8 cellular contexts compared by ENCODE assay signal in the genomic region with DNA sequence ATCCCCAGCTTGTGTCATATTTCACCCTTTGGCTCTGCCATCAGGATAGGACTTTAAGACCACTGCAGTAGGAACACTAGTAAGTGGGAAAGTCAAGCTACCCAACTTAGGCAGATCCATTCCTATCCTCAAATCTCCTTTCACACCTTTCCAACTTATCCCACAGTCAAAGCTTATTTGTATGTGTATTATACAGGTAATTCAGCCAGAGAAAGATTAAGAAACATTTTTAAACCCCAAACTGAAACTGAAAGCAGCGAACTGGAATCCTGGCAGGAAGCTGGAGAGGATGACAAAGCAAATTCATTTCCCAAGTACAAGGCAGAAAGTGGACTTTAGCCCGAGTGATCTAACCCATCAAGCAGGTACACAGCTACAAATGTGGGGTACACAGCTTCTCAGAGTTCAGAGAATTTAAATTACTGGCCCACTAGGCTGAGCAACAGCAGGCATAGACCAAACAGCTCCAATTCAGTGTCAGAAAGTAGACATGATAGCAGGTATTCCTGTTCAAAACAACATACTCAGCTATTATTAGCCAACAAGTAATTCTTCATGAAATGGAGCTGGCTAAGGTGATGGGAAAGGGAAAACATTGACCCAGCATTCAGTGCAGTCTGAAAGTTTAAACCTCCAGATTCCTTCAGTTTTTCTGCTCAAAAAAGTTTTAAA. TPM values are rescaled to one million over a fixed set of nuclear protein-coding genes. Genes with fewer than 3 reads are reported as not detected.
DNase-seq lines count a peak whose midpoint lies in the region; ATAC-seq, FAIRE-seq and TF ChIP-seq lines count a peak whose summit lies in the region.

No MANE protein-coding gene starts in this region.

- H3K27me3 Mint-ChIP-seq in central memory CD8-positive, alpha-beta T cell = no peaks in the 10 kb centered on the region

- H3K36me3 ChIP-seq in BE2C = no peaks in the 10 kb centered on the region
- H3K36me3 ChIP-seq in HepG2 (replicated peaks in 1 of 2; ENCODE audit: control insufficient read depth in 1 of 2, insufficient read depth in 2 of 2, low read length in 2 of 2) = peaks cover 2 to 20% of the 10 kb centered on the region in 2 experiments

- H2AFZ ChIP-seq in HepG2 (ENCODE audit: low read length) = no peak overlapping the region

- WGBS in HepG2 (ENCODE audit: low lambda C conversion rate) = 0% methylated on average over 2 of the region's 2 CpGs

- H3K9me3 ChIP-seq in BE2C (no peaks in the 10 kb centered on the region), HepG2 (ENCODE audit: low read length) (no peaks in the 10 kb centered on the region)

- no peak for TF ChIP-seq CTCF in BE2C (IDR thresholded peaks at IDR 0.05; ENCODE audit: low read depth, low read length)
- no peak for TF ChIP-seq CTCF in HFF-Myc (IDR thresholded peaks at IDR 0.05; ENCODE audit: low read depth, low read length, missing control alignments)
- TF ChIP-seq CTCF in HepG2 (CRISPR knock-in tag; IDR thresholded peaks at IDR 0.05) = no peak

- H3K36me3 Mint-ChIP-seq in central memory CD8-positive, alpha-beta T cell (ENCODE audit: insufficient read depth) = peaks cover 22% of the 10 kb centered on the region

- DNase-seq in BE2C = no peak
- no peak for DNase-seq in HFF-Myc (ENCODE audit: extremely low read depth, low read depth)
- peak; percentile 93 for DNase-seq in OCI-M1 (lab: John Stamatoyannopoulos, UW)
- DNase-seq in central memory CD8-positive, alpha-beta T cell (ENCODE audit: low spot score in 2 of 2) = no peak
- peak; percentile 98 for DNase-seq in HepG2 (ENCODE audit: low spot score)
- peak; percentile 80 for DNase-seq in superior temporal gyrus (ENCODE audit: extremely low spot score)

- intact Hi-C loops in HepG2 (cut with micrococcal nuclease; ENCODE audit: unreplicated experiment) = loop anchor here (2.0 to 5.0 kb wide), 2 partner anchors 39 to 135 kb away; partner anchors contain the start of genes BLTP3A and ILRUN

- FAIRE-seq in HepG2 (lab: Jason Lieb, UNC) = peak; percentile 87

- peaks cover 77% of the 10 kb centered on the region for H3K79me2 ChIP-seq in HepG2 (ENCODE audit: insufficient read depth, low read length)

- ATAC-seq in central memory CD8-positive, alpha-beta T cell (replicated peaks; ENCODE audit: extremely low read depth, poor library complexity, severe bottlenecking) = no peak
- peak; percentile 89 for ATAC-seq in HepG2
- ATAC-seq in HG03378 (IDR thresholded peaks at IDR 0.05; ENCODE audit: unreplicated experiment) = no peak
- no peak for ATAC-seq in HG03439 (IDR thresholded peaks at IDR 0.05; ENCODE audit: unreplicated experiment)

- peak overlapping the region; percentile 85 for H3K4me2 ChIP-seq in HepG2 (ENCODE audit: low read depth, low read length)

- H3K27me3 ChIP-seq in BE2C (no peaks in the 10 kb centered on the region), HepG2 (ENCODE audit: control insufficient read depth in 1 of 2, insufficient read depth in 2 of 2, low read length in 2 of 2) (no peaks in the 10 kb centered on the region)

- in situ Hi-C loops in HepG2 (cut with HindIII; ENCODE audit: extremely low pct_ligation_motif_present, low pct_unique_long_range_greater_than_20kb) = no loop called here

- H3K9me3 Mint-ChIP-seq in central memory CD8-positive, alpha-beta T cell = no peaks in the 10 kb centered on the region

- peaks cover 29% of the 10 kb centered on the region for H3K4me1 Mint-ChIP-seq in central memory CD8-positive, alpha-beta T cell

- peaks cover 5% of the 10 kb centered on the region; the same call in 1 of the 2 replicates for H3K4me1 ChIP-seq in BE2C
- H3K4me1 ChIP-seq in HepG2 (ENCODE audit: insufficient read depth, low read length) = peaks cover 74% of the 10 kb centered on the region

- H3K4me3 Mint-ChIP-seq in central memory CD8-positive, alpha-beta T cell = peak overlapping the region; percentile 76

- POLR2A ChIA-PET in HepG2 (lab: Yijun Ruan, JAX) = interaction anchor here (0.6 to 3.0 kb wide), 16 partner anchors 8 to 230 kb away, joined by 3 to 44 read pairs (median 4); partner anchors contain the start of genes BLTP3A, ILRUN, SNRPC and TAF11

- BruUV-seq in HepG2 (replicated peaks; lab: Mats Ljungman, UMichigan) = no TSS peak

- TF ChIP-seq EP300 in HepG2 (IDR thresholded peaks at IDR 0.05; ENCODE audit: low read depth in 2 of 2, low read length in 2 of 2) = peak; percentile 75 to 84
- peak; percentile 74 for TF ChIP-seq EP300 in HepG2 (CRISPR knock-in tag; IDR thresholded peaks at IDR 0.05; ENCODE audit: borderline replicate concordance)

- peak overlapping the region; percentile 91 for H3K27ac ChIP-seq in HepG2 (ENCODE audit: extremely low read length, insufficient read depth, low read length)

- H3K9ac ChIP-seq in HepG2 (ENCODE audit: insufficient read depth, low read depth, low read length) = peak overlapping the region; percentile 80

- no peak; a peak in 1 of 4 replicates for TF ChIP-seq POLR2A in HepG2 (IDR thresholded peaks at IDR 0.05; ENCODE audit: insufficient read depth in 1 of 2, low read depth in 2 of 2, low read length in 2 of 2)

- peak overlapping the region; percentile 39 for H3K4me3 ChIP-seq in BE2C (ENCODE audit: low read depth, low read length)
- H3K4me3 ChIP-seq in HFF-Myc (replicated peaks; ENCODE audit: low read depth, low read length) = peak overlapping the region; percentile 41
- peak overlapping the region; percentile 62 to 71 (median 66) for H3K4me3 ChIP-seq in HepG2 (replicated peaks in 1 of 3; ENCODE audit: insufficient read depth in 1 of 3, low read depth in 2 of 3, low read length in 3 of 3)

- no peaks in the 10 kb centered on the region for H4K20me1 ChIP-seq in HepG2 (ENCODE audit: insufficient read depth, low read length)

- TF ChIP-seq RAD21 in HepG2 (CRISPR knock-in tag; IDR thresholded peaks at IDR 0.05) = no peak

- CTCF ChIA-PET in HepG2 (lab: Yijun Ruan, JAX; ENCODE audit: low intra/inter-chr PET ratio, low total read pairs) = no interaction called here

- peak overlapping the region; percentile 92 for H3K27ac Mint-ChIP-seq in central memory CD8-positive, alpha-beta T cell (ENCODE audit: low read depth)

TF ChIP-seq in HepG2, 621 proteins besides CTCF, POLR2A, EP300 and RAD21 (continues in another document):
- TF ChIP-seq DDIT3 (CRISPR knock-in tag; IDR thresholded peaks at IDR 0.05) = no peak
- TF ChIP-seq ZNF75D (CRISPR knock-in tag; IDR thresholded peaks at IDR 0.05; ENCODE audit: borderline replicate concordance) = no peak
- TF ChIP-seq ZMYM4 (CRISPR knock-in tag; IDR thresholded peaks at IDR 0.05) = peak; percentile 67
- no peak for TF ChIP-seq HDAC6 (IDR thresholded peaks at IDR 0.05; ENCODE audit: low read depth, low read length)
- no peak for TF ChIP-seq HIVEP1 (CRISPR knock-in tag; IDR thresholded peaks at IDR 0.05)
- TF ChIP-seq, protein P1, sequence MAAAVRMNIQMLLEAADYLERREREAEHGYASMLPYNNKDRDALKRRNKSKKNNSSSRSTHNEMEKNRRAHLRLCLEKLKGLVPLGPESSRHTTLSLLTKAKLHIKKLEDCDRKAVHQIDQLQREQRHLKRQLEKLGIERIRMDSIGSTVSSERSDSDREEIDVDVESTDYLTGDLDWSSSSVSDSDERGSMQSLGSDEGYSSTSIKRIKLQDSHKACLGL (CRISPR knock-in tag; IDR thresholded peaks at IDR 0.05) = no peak
- TF ChIP-seq ZNF350 (CRISPR knock-in tag; IDR thresholded peaks at IDR 0.05; ENCODE audit: borderline replicate concordance, low read depth) = no peak
- TF ChIP-seq SKI (IDR thresholded peaks at IDR 0.05; ENCODE audit: partially characterized antibody) = no peak
- no peak; the same call in 1 of the 2 replicates for TF ChIP-seq ZNF652 (CRISPR knock-in tag; IDR thresholded peaks at IDR 0.05; ENCODE audit: borderline replicate concordance, low read depth)
- TF ChIP-seq RFXANK (CRISPR knock-in tag; IDR thresholded peaks at IDR 0.05) = 0 out of 2 replicates have a peak, but pooled peaks have one; percentile 32
- TF ChIP-seq CAMTA2 (CRISPR knock-in tag; IDR thresholded peaks at IDR 0.05; ENCODE audit: borderline replicate concordance) = no peak
- TF ChIP-seq RBAK (CRISPR knock-in tag; IDR thresholded peaks at IDR 0.05) = no peak
- TF ChIP-seq ZNF569 (CRISPR knock-in tag; IDR thresholded peaks at IDR 0.05; ENCODE audit: borderline replicate concordance) = no peak
- no peak for TF ChIP-seq XBP1 (CRISPR knock-in tag; IDR thresholded peaks at IDR 0.05)
- TF ChIP-seq RXRB (CRISPR knock-in tag; IDR thresholded peaks at IDR 0.05; ENCODE audit: borderline replicate concordance) = peak; percentile 80
- TF ChIP-seq HOXA7 (CRISPR knock-in tag; IDR thresholded peaks at IDR 0.05) = no peak
- 0 out of 2 replicates have a peak, but pooled peaks have one; percentile 1 for TF ChIP-seq ZNF337 (CRISPR knock-in tag; IDR thresholded peaks at IDR 0.05; ENCODE audit: borderline replicate concordance, low read depth)

RNA-seq across cellular contexts. Expression of gene ILRUN, which starts 39.1 kb away (rescaled TPM):
- polyA plus RNA-seq in BE2C (2012; ENCODE audit: insufficient read depth, insufficient read length, low read depth) = 38.0 TPM
- 66.6 and 90.8 TPM in 2 replicates for total RNA-seq in HepG2 (2016; rRNA removed; fragmentation: Illumina TruSeq; extraction: Trizol)
- total RNA-seq in HepG2 (2016; cell fraction: cytosol; rRNA removed; fragmentation: Illumina TruSeq; extraction: Trizol; ENCODE audit: low read depth) = 20.3 and 22.0 TPM in 2 replicates
- 66.5 and 79.2 TPM in 2 replicates for total RNA-seq in HepG2 (2016; cell fraction: insoluble cytoplasmic fraction; rRNA removed; fragmentation: Illumina TruSeq; extraction: Trizol)
- total RNA-seq in HepG2 (2016; cell fraction: membrane; rRNA removed; fragmentation: Illumina TruSeq; extraction: Trizol) = 93.9 and 107 TPM in 2 replicates
- total RNA-seq in HepG2 (2016; cell fraction: nucleus; rRNA removed; fragmentation: Illumina TruSeq; extraction: Trizol) = 37.4 and 39.5 TPM in 2 replicates
- polyA plus RNA-seq in HepG2 (2011; rRNA removed) = 45.5 and 50.6 TPM in 2 replicates
- polyA plus RNA-seq in HepG2 (2011; cell fraction: cytosol; rRNA removed) = 39.2 and 46.8 TPM in 2 replicates
- polyA plus RNA-seq in HepG2 (2011; cell fraction: nucleus; rRNA removed) = 18.1 and 22.0 TPM in 2 replicates
- 76.7 and 76.9 TPM in 2 replicates for polyA plus RNA-seq in HepG2 (2012)
- polyA plus RNA-seq in HepG2 (2016; cell fraction: cytosol; fragmentation: Illumina TruSeq; extraction: Trizol; ENCODE audit: low read depth) = 23.8 and 24.6 TPM in 2 replicates
- polyA plus RNA-seq in HepG2 (2016; cell fraction: insoluble cytoplasmic fraction; fragmentation: Illumina TruSeq; extraction: Trizol; ENCODE audit: low read depth) = 79.1 and 86.9 TPM in 2 replicates
- polyA plus RNA-seq in HepG2 (2016; cell fraction: membrane; fragmentation: Illumina TruSeq; extraction: Trizol; ENCODE audit: low read depth) = 82.0 and 93.2 TPM in 2 replicates
- 42.3 and 46.6 TPM in 2 replicates for polyA plus RNA-seq in HepG2 (2016; cell fraction: nucleus; fragmentation: Illumina TruSeq; extraction: Trizol; ENCODE audit: insufficient read depth, low read depth)
- 122 and 124 TPM in 2 replicates for polyA minus RNA-seq in HepG2 (2011; rRNA and poly(A)+ RNA removed; ENCODE audit: low replicate concordance)
- polyA minus RNA-seq in HepG2 (2011; cell fraction: cytosol; rRNA and poly(A)+ RNA removed) = 45.1 and 48.4 TPM in 2 replicates
- polyA minus RNA-seq in HepG2 (2011; cell fraction: nucleus; rRNA and poly(A)+ RNA removed) = 27.2 and 30.5 TPM in 2 replicates

Comparison
In these comparisons a context has a peak if more than half of its experiments do, and no peak if none do; other contexts are left out.
1. DNase-seq: peak in OCI-M1 (single experiment), HepG2 (single experiment) and superior temporal gyrus (single experiment); none in BE2C (single experiment), HFF-Myc (single experiment) and central memory CD8-positive, alpha-beta T cell (0 of 2).
2. Peak in every context shown above with its lines, with median percentiles within 50 percentile points of each other: H3K4me3 ChIP-seq.